ENCODE assay signal across 18 cellular contexts in the genomic region with DNA sequence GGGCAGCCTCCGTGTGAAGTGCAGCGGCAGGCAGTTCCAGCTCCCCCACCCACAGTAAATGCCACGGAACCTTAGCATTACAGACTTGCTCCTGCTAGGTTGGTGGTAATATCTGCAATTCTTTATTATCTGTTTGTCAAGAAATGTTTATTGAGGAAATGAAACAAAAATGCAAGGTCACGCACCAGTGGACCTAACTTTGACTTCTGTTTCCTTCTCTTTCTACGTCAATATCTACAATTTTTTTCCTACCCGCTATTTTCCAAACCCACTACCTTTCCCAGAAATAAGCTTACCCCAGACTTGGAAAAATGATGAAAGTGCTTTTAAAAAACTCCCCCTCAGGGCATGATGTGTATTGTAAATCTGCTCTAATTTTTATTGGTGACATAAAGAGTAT. TPM values are rescaled to one million over a fixed set of nuclear protein-coding genes. Genes with fewer than 3 reads are reported as not detected.
DNase-seq lines count a peak whose midpoint lies in the region; ATAC-seq and TF ChIP-seq lines count a peak whose summit lies in the region.
"Had no signal": no experiment of that assay in that cellular context is flagged by ENCODE, and none has a peak within 500 bp of the region (broad histone marks: within the 10 kb centered on the region; RNA-seq: fewer than 3 reads in every experiment).

No MANE protein-coding gene starts in this region.

- no peaks in the 10 kb centered on the region for H3K27me3 ChIP-seq in H9 (ENCODE audit: insufficient read depth, low read length)
- H3K27me3 ChIP-seq: brain microvascular endothelial cell had no signal

- no peak overlapping the region for H2BK12ac ChIP-seq in H9 (ENCODE audit: insufficient read length, low read depth, low read length)

- H2BK120ac ChIP-seq in H9 (ENCODE audit: low read depth, low read length, poor library complexity, severe bottlenecking): no peak overlapping the region

- no peak overlapping the region for H3K4me2 ChIP-seq in H9 (ENCODE audit: insufficient read depth, insufficient read length, low read length)

- H3K18ac ChIP-seq in H9 (ENCODE audit: insufficient read length, low read depth, low read length): no peak overlapping the region

- H4K5ac ChIP-seq in H9 (ENCODE audit: insufficient read length, low read depth, low read length): no peak overlapping the region

- 100% methylated on average over 1 of the region's 6 CpGs for WGBS in H9 (ENCODE audit: extremely low coverage, insufficient read length, low lambda C conversion rate)

- H3K27ac ChIP-seq in H9 (ENCODE audit: insufficient read length, low read depth, low read length): no peak overlapping the region
- H3K27ac ChIP-seq: brain microvascular endothelial cell had no signal

- H3K4me1 Mint-ChIP-seq in stimulated activated naive CD8-positive, alpha-beta T cell treated with anti-CD3 and anti-CD28 coated beads, Interleukin-15, Interleukin-2, amounts not matched to agents 100 ng/mL and 50 ng/mL, for 24 hours (ENCODE audit: low read depth): peaks cover 46% of the 10 kb centered on the region
- peaks cover 30 to 41% of the 10 kb centered on the region in 2 experiments for H3K4me1 Mint-ChIP-seq in H9

- no peak overlapping the region for H2BK20ac ChIP-seq in H9 (ENCODE audit: low read depth, low read length, poor library complexity, severe bottlenecking)

- no peak overlapping the region for H4K91ac ChIP-seq in H9 (ENCODE audit: insufficient read length, low read depth, low read length)

- no peak overlapping the region for H3K9ac ChIP-seq in H9 (ENCODE audit: extremely low read depth, insufficient read length, low read length)

- DNase-seq in stimulated activated naive CD8-positive, alpha-beta T cell treated with anti-CD3 and anti-CD28 coated beads, Interleukin-15, Interleukin-2, amounts not matched to agents 100 U/mL and 50 U/mL, for 24 hours: no peak
- DNase-seq in RPMI8226: peak; percentile 29
- peak; percentile 62 for DNase-seq in germinal center (ENCODE audit: low spot score)
- DNase-seq in GF-D8 (lab: John Stamatoyannopoulos, UW): no peak
- no peak for DNase-seq in H9
- DNase-seq in stimulated activated CD4-positive, alpha-beta T cell treated with anti-CD3 and anti-CD28 coated beads, Interleukin-4, amount 100 ng/mL, for 1 hour: no peak
- DNase-seq: activated CD8-positive, alpha-beta memory T cell treated with anti-CD3 and anti-CD28 coated beads for 24 hours; brain microvascular endothelial cell; Calu3; effector memory CD4-positive, alpha-beta T cell; foreskin fibroblast; NCI-H1436; NCI-H510A treated with DMSO at 0.1 percent for 48 hours had no signal

- H3K79me1 ChIP-seq in H9 (ENCODE audit: insufficient read depth, low read depth, low read length, poor library complexity, severe bottlenecking): no peaks in the 10 kb centered on the region

- H3T11ph ChIP-seq in H9 (ENCODE audit: low read length): no peak overlapping the region

- no peak overlapping the region for H2AK5ac ChIP-seq in H9 (ENCODE audit: insufficient read length, low read length)

- peaks cover 12% of the 10 kb centered on the region for H3K4me1 ChIP-seq in H9 (ENCODE audit: insufficient read depth, low read length)

- H2BK15ac ChIP-seq in H9 (ENCODE audit: low read depth, low read length): no peak overlapping the region

- no peaks in the 10 kb centered on the region for H3K23me2 ChIP-seq in H9 (ENCODE audit: insufficient read length, low read depth, low read length, poor library complexity, severe bottlenecking)

- H3K23ac ChIP-seq in H9 (ENCODE audit: insufficient read length, low read depth, low read length): no peak overlapping the region

- no peaks in the 10 kb centered on the region for H3K9me3 Mint-ChIP-seq in stimulated activated naive CD8-positive, alpha-beta T cell treated with anti-CD3 and anti-CD28 coated beads, Interleukin-15, Interleukin-2, amounts not matched to agents 100 ng/mL and 50 ng/mL, for 24 hours
- no peaks in the 10 kb centered on the region; a peak in 1 of 5 replicates for H3K9me3 Mint-ChIP-seq in H9

- ATAC-seq in stimulated activated naive CD8-positive, alpha-beta T cell treated with anti-CD3 and anti-CD28 coated beads, Interleukin-15, Interleukin-2, amounts not matched to agents 100 U/mL and 50 U/mL, for 24 hours: no peak
- no peak for ATAC-seq in HG03139 (IDR thresholded peaks at IDR 0.05; ENCODE audit: unreplicated experiment)
- ATAC-seq: Right ventricle myocardium inferior had no signal

- no peak overlapping the region for H2AFZ ChIP-seq in H9 (ENCODE audit: low read length)

- no peak overlapping the region for H2BK5ac ChIP-seq in H9 (ENCODE audit: insufficient read length, low read length)

- H3K27ac Mint-ChIP-seq in stimulated activated naive CD8-positive, alpha-beta T cell treated with anti-CD3 and anti-CD28 coated beads, Interleukin-15, Interleukin-2, amounts not matched to agents 100 ng/mL and 50 ng/mL, for 24 hours: peak overlapping the region; percentile 75
- H3K27ac Mint-ChIP-seq in H9: no peak overlapping the region

- no peak overlapping the region for H3K56ac ChIP-seq in H9 (ENCODE audit: insufficient read length, low read depth, low read length)

- H3K14ac ChIP-seq in H9 (ENCODE audit: insufficient read depth, low read length): no peak overlapping the region

- no peaks in the 10 kb centered on the region for H3K36me3 Mint-ChIP-seq in stimulated activated naive CD8-positive, alpha-beta T cell treated with anti-CD3 and anti-CD28 coated beads, Interleukin-15, Interleukin-2, amounts not matched to agents 100 ng/mL and 50 ng/mL, for 24 hours (ENCODE audit: low read depth)
- peaks cover 0 to 1% (median 0%) of the 10 kb centered on the region in 3 experiments; a peak in 1 of 7 replicates for H3K36me3 Mint-ChIP-seq in H9 (ENCODE audit: insufficient read depth in 1 of 3, low read depth in 3 of 3)

- no peak overlapping the region for H4K8ac ChIP-seq in H9 (replicated peaks; ENCODE audit: insufficient read length, low read depth, low read length)

- no peaks in the 10 kb centered on the region for H3K79me2 ChIP-seq in H9 (ENCODE audit: insufficient read depth, low read length)

- no peaks in the 10 kb centered on the region for H4K20me1 ChIP-seq in H9 (ENCODE audit: control insufficient read depth, insufficient read depth, insufficient read length)

- no peak for TF ChIP-seq CTCF in H9 (conservative IDR thresholded peaks at IDR 0.05)

- peak overlapping the region; percentile 30 for H3K4me3 Mint-ChIP-seq in stimulated activated naive CD8-positive, alpha-beta T cell treated with anti-CD3 and anti-CD28 coated beads, Interleukin-15, Interleukin-2, amounts not matched to agents 100 ng/mL and 50 ng/mL, for 24 hours
- no peak overlapping the region for H3K4me3 Mint-ChIP-seq in H9

- peaks cover 23% of the 10 kb centered on the region for H3K27me3 Mint-ChIP-seq in stimulated activated naive CD8-positive, alpha-beta T cell treated with anti-CD3 and anti-CD28 coated beads, Interleukin-15, Interleukin-2, amounts not matched to agents 100 ng/mL and 50 ng/mL, for 24 hours
- no peaks in the 10 kb centered on the region for H3K27me3 Mint-ChIP-seq in H9 (ENCODE audit: low read depth)

- no peaks in the 10 kb centered on the region for H3K9me3 ChIP-seq in H9 (ENCODE audit: control insufficient read depth, low read depth, low read length)

- H3K4ac ChIP-seq in H9 (ENCODE audit: low read depth, low read length): no peak overlapping the region

RNA-seq across cellular contexts. Expression of a gene that starts 18.9 kb away (rescaled TPM):
- total RNA-seq in H9 (2021): 0.68 and 1.1 TPM in 2 replicates
- total RNA-seq: osteocyte, temporal lobe had no signal

RNA-seq across cellular contexts. Expression of a gene that starts 52.0 kb away (rescaled TPM):
- total RNA-seq in H9 (2021): not detected in 2 replicates
- total RNA-seq: Calu3, osteocyte had no signal

Comparison
In these comparisons a context has a peak if more than half of its experiments do, and no peak if none do; other contexts are left out.
1. DNase-seq: peak in RPMI8226 (single experiment) and germinal center (single experiment); none in stimulated activated naive CD8-positive, alpha-beta T cell treated with anti-CD3 and anti-CD28 coated beads, Interleukin-15, Interleukin-2, amounts not matched to agents 100 U/mL and 50 U/mL, for 24 hours (single experiment), GF-D8 (single experiment), H9 (single experiment) and stimulated activated CD4-positive, alpha-beta T cell treated with anti-CD3 and anti-CD28 coated beads, Interleukin-4, amount 100 ng/mL, for 1 hour (single experiment).